8 cellular contexts compared by ENCODE assay signal in the genomic region with DNA sequence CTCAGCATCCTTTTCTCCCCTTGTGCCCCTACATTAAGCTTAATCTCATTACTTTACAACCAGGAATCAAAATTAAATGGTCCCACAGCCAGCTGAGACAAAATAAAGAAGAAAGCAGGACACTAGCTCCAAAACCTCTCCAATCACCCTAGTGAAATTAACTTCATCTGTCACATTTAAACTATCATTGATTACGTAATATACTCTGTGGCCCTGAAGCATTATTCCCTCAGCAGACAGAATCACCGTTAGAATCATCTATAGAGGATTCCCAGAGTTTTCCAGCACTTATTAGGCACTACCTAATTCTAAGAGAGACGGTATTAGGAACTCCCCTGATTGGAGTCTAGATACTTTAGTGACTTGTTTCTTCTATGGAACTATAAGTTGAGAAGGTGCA. TPM values are rescaled to one million over a fixed set of nuclear protein-coding genes. Genes with fewer than 3 reads are reported as not detected.
"Had no signal": no experiment of that assay in that cellular context is flagged by ENCODE, and none has a peak within 500 bp of the region (broad histone marks: within the 10 kb centered on the region; RNA-seq: fewer than 3 reads in every experiment).

Gene OR4K17 (plus strand): TSS at position 302 of the 400 bp plus-strand sequence. CDS start 6,761 bp downstream, outside the sequence.

- DNase-seq: GDM1, GF-D8 had no signal

- H3K4me3 ChIP-seq: GM12878 had no signal

- ATAC-seq: GM12878 had no signal

- FAIRE-seq: GM12878, GM12891, GM12892, GM18507, GM19239 had no signal

RNA-seq across cellular contexts. Expression of gene OR4K17, which starts in this region (rescaled TPM):
- total RNA-seq: G401, GM12878 had no signal
- polyA plus RNA-seq: GM12878 had no signal
